ENCODE assay signal across 8 cellular contexts in genomic region chr9:94867281-94867841, GRCh38.
DNase-seq lines count a peak whose midpoint lies in the region; ATAC-seq, FAIRE-seq and TF ChIP-seq lines count a peak whose summit lies in the region.

No MANE protein-coding gene starts in this region.

- no peaks in the 10 kb centered on the region for H3K36me3 Mint-ChIP-seq in nephron (ENCODE audit: low read depth)

- ATAC-seq in HG03354 (IDR thresholded peaks at IDR 0.05; ENCODE audit: poor library complexity, severe bottlenecking, unreplicated experiment) = no peak
- ATAC-seq in HG03039 (IDR thresholded peaks at IDR 0.05; ENCODE audit: unreplicated experiment) = no peak

- peaks cover 47% of the 10 kb centered on the region for H3K4me1 ChIP-seq in endothelial cell of umbilical vein (ENCODE audit: control insufficient read depth, extremely low read depth, insufficient read depth, low read length)

- DNase-seq in Ammon's horn (ENCODE audit: low spot score) (peak; percentile 50), NCI-H460 (ENCODE audit: extremely low read depth, low read depth) (peak; percentile 86), endothelial cell of umbilical vein (ENCODE audit: low read depth, low spot score) (peak; percentile 93), DMS79 treated with DMSO at 0.1 percent for 48 hours (lab: John Stamatoyannopoulos, UW) (no peak), NCI-H1436 treated with DMSO at 0.1 percent for 48 hours (lab: John Stamatoyannopoulos, UW) (no peak)

- H3K4me2 ChIP-seq in endothelial cell of umbilical vein (ENCODE audit: insufficient read depth, low read length) = peak overlapping the region; percentile 71

- dilution Hi-C loops in endothelial cell of umbilical vein (cut with MboI; ENCODE audit: extremely low pct_ligation_motif_present, low sequenced_read_pairs) = no loop called here

- H3K27ac ChIP-seq in endothelial cell of umbilical vein (ENCODE audit: insufficient read depth, low read depth, low read length) = peak overlapping the region; percentile 90

- H3K27me3 Mint-ChIP-seq in nephron (ENCODE audit: low read depth) = no peaks in the 10 kb centered on the region

- no peaks in the 10 kb centered on the region for H3K36me3 ChIP-seq in endothelial cell of umbilical vein (ENCODE audit: control insufficient read depth in 2 of 2, extremely low read depth in 1 of 2, insufficient read depth in 2 of 2, low read length in 2 of 2)

- intact Hi-C loops in endothelial cell of umbilical vein (cut with micrococcal nuclease) = loop anchor here (1.0 to 5.0 kb wide), 5 partner anchors 61 to 139 kb away; no protein-coding TSS in a partner anchor

- H3K9me3 Mint-ChIP-seq in nephron = no peaks in the 10 kb centered on the region

- peak overlapping the region; percentile 21 for H2AFZ ChIP-seq in endothelial cell of umbilical vein (ENCODE audit: low read depth, low read length)

- peak; percentile 73 for FAIRE-seq in endothelial cell of umbilical vein (lab: Jason Lieb, UNC)

- peak overlapping the region in 1 of 3 experiments; percentile 16 for H3K4me3 ChIP-seq in endothelial cell of umbilical vein (replicated peaks in 1 of 3; ENCODE audit: insufficient read depth in 1 of 3, low read depth in 1 of 3, low read length in 3 of 3)

- H3K27me3 ChIP-seq in endothelial cell of umbilical vein (ENCODE audit: control insufficient read depth in 2 of 2, insufficient read depth in 2 of 2, low read length in 2 of 2) = no peaks in the 10 kb centered on the region

- H3K4me3 Mint-ChIP-seq in nephron = peak overlapping the region in 2 of 3 experiments; percentile 13 to 41

- peaks cover 79% of the 10 kb centered on the region for H3K4me1 Mint-ChIP-seq in nephron

- H3K79me2 ChIP-seq in endothelial cell of umbilical vein (ENCODE audit: control insufficient read depth, insufficient read depth, low read length) = no peaks in the 10 kb centered on the region

- TF ChIP-seq CTCF in endothelial cell of umbilical vein (IDR thresholded peaks at IDR 0.05; ENCODE audit: extremely low read depth in 1 of 2, insufficient read depth in 1 of 2, low read depth in 1 of 2, low read length in 2 of 2) (no peak), nephron (IDR thresholded peaks at IDR 0.05; ENCODE audit: unreplicated experiment in 3 of 3) (no peak)

- peak overlapping the region; percentile 83 for H3K9ac ChIP-seq in endothelial cell of umbilical vein (replicated peaks; ENCODE audit: extremely low read depth, insufficient read depth, low read length)

- no peaks in the 10 kb centered on the region for H4K20me1 ChIP-seq in endothelial cell of umbilical vein (replicated peaks; ENCODE audit: control insufficient read depth, extremely low read depth, insufficient read depth, low read length)

- peak overlapping the region; percentile 84 to 96 (median 95) for H3K27ac Mint-ChIP-seq in nephron

- CTCF ChIA-PET in endothelial cell of umbilical vein (lab: Charles Lee) = interaction anchor here (1.0 to 2.6 kb wide), 4 partner anchors 21 to 66 kb away, joined by 4 to 9 read pairs (median 5); no protein-coding TSS in a partner anchor

- no peak for TF ChIP-seq POLR2A in endothelial cell of umbilical vein (IDR thresholded peaks at IDR 0.05; ENCODE audit: low read depth, low read length)

- BruUV-seq in endothelial cell of umbilical vein (replicated peaks; lab: Mats Ljungman, UMichigan) = TSS peak; percentile 68

- H3K9me3 ChIP-seq in endothelial cell of umbilical vein (replicated peaks; ENCODE audit: control insufficient read depth, insufficient read depth, low read length) = no peaks in the 10 kb centered on the region

- POLR2A ChIA-PET in endothelial cell of umbilical vein (lab: Charles Lee) = no interaction called here

- H3K9me1 ChIP-seq in endothelial cell of umbilical vein (replicated peaks; ENCODE audit: control insufficient read depth, extremely low read depth, insufficient read depth, low read length) = no peaks in the 10 kb centered on the region

TF ChIP-seq in endothelial cell of umbilical vein, 7 proteins besides CTCF, POLR2A, EP300 and RAD21:
- TF ChIP-seq MAX (IDR thresholded peaks at IDR 0.05; ENCODE audit: insufficient read depth, insufficient read length) (no peak), MYC (IDR thresholded peaks at IDR 0.05; ENCODE audit: low read depth, low read length) (no peak), FOS (IDR thresholded peaks at IDR 0.05; ENCODE audit: borderline replicate concordance, insufficient read depth, low read length) (no peak)

Comparison
In these comparisons a context has a peak if more than half of its experiments do, and no peak if none do; other contexts are left out.
1. DNase-seq: peak in Ammon's horn (single experiment), NCI-H460 (single experiment) and endothelial cell of umbilical vein (single experiment); none in DMS79 treated with DMSO at 0.1 percent for 48 hours (single experiment) and NCI-H1436 treated with DMSO at 0.1 percent for 48 hours (single experiment).